ENCODE assay signal across 18 cellular contexts in the genomic region with DNA sequence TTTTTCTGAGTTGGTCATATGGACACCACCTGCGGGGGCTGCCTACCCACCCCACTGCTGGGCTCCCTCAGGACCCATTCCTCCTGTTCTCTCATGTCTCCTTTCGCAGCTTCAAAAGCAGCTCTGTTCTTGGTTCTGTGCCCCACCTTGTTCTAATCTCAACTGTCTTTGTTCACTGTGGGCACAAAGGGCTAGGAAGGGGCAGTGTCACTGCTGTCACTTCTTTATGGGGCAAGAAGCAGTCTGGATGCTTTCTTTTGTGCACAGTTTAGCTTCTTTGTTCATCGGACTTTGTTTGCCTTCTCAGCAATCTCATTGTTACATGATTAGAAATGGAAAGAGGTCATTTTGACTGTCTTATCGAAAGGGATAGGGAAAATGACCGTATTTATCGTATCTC. TPM values are rescaled to one million over a fixed set of nuclear protein-coding genes. Genes with fewer than 3 reads are reported as not detected.
A peak's percentile ranks its signal among the peaks of the same experiment; 100 is the strongest.
DNase-seq lines count a peak whose midpoint lies in the region; ATAC-seq and TF ChIP-seq lines count a peak whose summit lies in the region.
"Had no signal": no experiment of that assay in that cellular context is flagged by ENCODE, and none has a peak within 500 bp of the region (broad histone marks: within the 10 kb centered on the region; RNA-seq: fewer than 3 reads in every experiment).

No MANE protein-coding gene starts in this region.

- intact Hi-C loops in left colon (cut with DNase I, micrococcal nuclease), result no loop called here

- H3K4me3 ChIP-seq in Peyer's patch, result no peak overlapping the region

- H3K4me3 Mint-ChIP-seq in endothelial cell (ENCODE audit: unreplicated experiment), result peak overlapping the region; percentile 73
- no peak overlapping the region for H3K4me3 Mint-ChIP-seq in nephron
- H3K4me3 Mint-ChIP-seq in type B pancreatic cell, result peak overlapping the region; percentile 27
- H3K4me3 Mint-ChIP-seq: CD4-positive, alpha-beta memory T cell; H9 had no signal

- H3K9me3 Mint-ChIP-seq in endothelial cell (ENCODE audit: unreplicated experiment) (no peaks in the 10 kb centered on the region), nephron (no peaks in the 10 kb centered on the region), type B pancreatic cell (no peaks in the 10 kb centered on the region)
- H3K9me3 Mint-ChIP-seq: CD4-positive, alpha-beta memory T cell; H9 had no signal

- no peak overlapping the region for H3K27ac Mint-ChIP-seq in endothelial cell (ENCODE audit: unreplicated experiment)
- peak overlapping the region in 2 of 3 experiments; percentile 68 for H3K27ac Mint-ChIP-seq in nephron
- H3K27ac Mint-ChIP-seq in type B pancreatic cell, result peak overlapping the region; percentile 62
- H3K27ac Mint-ChIP-seq: H9 had no signal

- TF ChIP-seq CTCF in Peyer's patch (IDR thresholded peaks at IDR 0.05) (no peak), endothelial cell (IDR thresholded peaks at IDR 0.05; ENCODE audit: unreplicated experiment) (no peak), nephron (IDR thresholded peaks at IDR 0.05; ENCODE audit: unreplicated experiment in 3 of 3) (no peak), type B pancreatic cell (conservative IDR thresholded peaks at IDR 0.05) (no peak)

- no peaks in the 10 kb centered on the region for H3K9me3 ChIP-seq in Peyer's patch
- H3K9me3 ChIP-seq: BE2C had no signal

- no peaks in the 10 kb centered on the region for H3K27me3 ChIP-seq in Peyer's patch
- H3K27me3 ChIP-seq: BE2C had no signal

- H3K4me1 Mint-ChIP-seq in endothelial cell (ENCODE audit: unreplicated experiment) (peaks cover 21% of the 10 kb centered on the region), nephron (peaks cover 18% of the 10 kb centered on the region), type B pancreatic cell (ENCODE audit: unreplicated experiment) (peaks cover 44% of the 10 kb centered on the region)
- H3K4me1 Mint-ChIP-seq: H9 had no signal

- DNase-seq in Peyer's patch, result no peak
- DNase-seq in endothelial cell (ENCODE audit: low spot score), result no peak
- no peak for DNase-seq in type B pancreatic cell (ENCODE audit: extremely low spot score, unreplicated experiment)
- DNase-seq in left colon, result no peak
- DNase-seq in KG1 (lab: John Stamatoyannopoulos, UW), result no peak
- no peak for DNase-seq in mesenteric fat pad (ENCODE audit: low spot score)
- DNase-seq: Calu3; CD4-positive, alpha-beta memory T cell; H9; MV-4-11; NCI-H1417; NCI-H1930; NCI-H446 treated with DMSO at 0.1 percent for 48 hours; NK-92 treated with Interleukin-12 subunit alpha and Interleukin-12 subunit beta, amount 100 ng/mL, for 24 hours had no signal

- H3K27ac ChIP-seq in Peyer's patch, result peak overlapping the region in 3 of 4 donors; percentile 52 to 90 (median 82)

- peaks cover 40% of the 10 kb centered on the region for H3K36me3 Mint-ChIP-seq in endothelial cell (ENCODE audit: low read depth, unreplicated experiment)
- peaks cover 38% of the 10 kb centered on the region for H3K36me3 Mint-ChIP-seq in nephron (ENCODE audit: low read depth)
- H3K36me3 Mint-ChIP-seq in type B pancreatic cell, result peaks cover 18% of the 10 kb centered on the region

- ATAC-seq in left colon, result no peak

- H3K27me3 Mint-ChIP-seq in endothelial cell (ENCODE audit: unreplicated experiment) (peaks cover 5% of the 10 kb centered on the region), nephron (ENCODE audit: low read depth) (no peaks in the 10 kb centered on the region), type B pancreatic cell (no peaks in the 10 kb centered on the region)
- H3K27me3 Mint-ChIP-seq: CD4-positive, alpha-beta memory T cell had no signal

- TF ChIP-seq POLR2A in Peyer's patch (IDR thresholded peaks at IDR 0.05), result no peak

- H3K36me3 ChIP-seq in Peyer's patch, result peaks cover 0 to 58% (median 0%) of the 10 kb centered on the region in 3 donors

- H3K4me1 ChIP-seq in Peyer's patch, result peaks cover 0 to 47% (median 0%) of the 10 kb centered on the region in 4 donors

RNA-seq across cellular contexts. Expression of a gene that starts 7.1 kb away (rescaled TPM):
- total RNA-seq in Peyer's patch (100 to 1,000 TPM in 3 of 4 donors, 10 to 100 TPM in 1; 77.6 to 148 (median 121) TPM), endothelial cell (ENCODE audit: unreplicated experiment) (51.2 TPM), type B pancreatic cell (ENCODE audit: low replicate concordance) (60.2 and 63.4 TPM in 2 replicates), left colon (10 to 100 TPM; 49.5 to 49.8 TPM), mesenteric fat pad (60.8 TPM)

RNA-seq across cellular contexts. Expression of a gene that starts 49.0 kb away (rescaled TPM):
- total RNA-seq in Peyer's patch (under 1 TPM in 1 of 4 donors, not detected in 3; 0.88 TPM), endothelial cell (ENCODE audit: unreplicated experiment) (not detected), type B pancreatic cell (ENCODE audit: low replicate concordance) (0.43 and 0.46 TPM in 2 replicates), left colon (not detected), mesenteric fat pad (not detected)
- total RNA-seq: Calu3; CD4-positive, alpha-beta memory T cell; HT1080; RPMI7951 had no signal

Comparison
In these comparisons a context has a peak if more than half of its experiments do, and no peak if none do; other contexts are left out.
1. H3K4me3 Mint-ChIP-seq: peak in endothelial cell (single experiment) and type B pancreatic cell (single experiment); none in nephron (0 of 3).